In genomic region chr20:8807480-8808179, GRCh38 we compare ENCODE assay signal across 17 cellular contexts.
"Had no signal": no experiment of that assay in that cellular context is flagged by ENCODE, and none has a peak within 500 bp of the region (broad histone marks: within the 10 kb centered on the region; RNA-seq: fewer than 3 reads in every experiment).

No MANE protein-coding gene starts in this region.

- ATAC-seq: activated T-helper 17 cell treated with anti-CD3 and anti-CD28 coated beads, Interleukin-2, amount 50 U/mL, for 72 hours; left lung; stimulated activated naive CD8-positive, alpha-beta T cell treated with anti-CD3 and anti-CD28 coated beads, Interleukin-15, Interleukin-2, amounts not matched to agents 100 U/mL and 50 U/mL, for 24 hours had no signal

- H3K4me1 ChIP-seq: colonic mucosa, left lung, uterus had no signal

- H3K4me3 ChIP-seq: colonic mucosa, left lung, transverse colon, uterus had no signal

- H3K9me3 ChIP-seq: colonic mucosa, left lung, transverse colon, uterus had no signal

- H3K36me3 ChIP-seq: brain microvascular endothelial cell, colonic mucosa, left lung, transverse colon, uterus had no signal

- DNase-seq: activated CD4-positive, alpha-beta memory T cell treated with anti-CD3 and anti-CD28 coated beads, Interleukin-2, amount 10 ng/mL, durations not matched to agents 7 days and 5 days; activated CD4-positive, alpha-beta T cell treated with anti-CD3 and anti-CD28 coated beads for 48 hours; activated CD4-positive, CD25-positive, alpha-beta regulatory T cell; activated naive CD4-positive, alpha-beta T cell treated with Interleukin-2 at 50 U/mL for 16 hours; activated naive CD8-positive, alpha-beta T cell treated with anti-CD3 and anti-CD28 coated beads, Interleukin-2, amount 10 ng/mL, durations not matched to agents 7 days and 5 days; activated T-cell treated with anti-CD3 and anti-CD28 coated beads, Interleukin-2, amount 50 U/mL, for 1 hour; brain microvascular endothelial cell; central memory CD4-positive, alpha-beta T cell; left lung; occipital lobe; stimulated activated CD4-positive, alpha-beta T cell treated with anti-CD3 and anti-CD28 coated beads, Interleukin-2, amount 100 ng/mL, for 24 hours; stimulated activated naive CD8-positive, alpha-beta T cell treated with anti-CD3 and anti-CD28 coated beads, Interleukin-15, Interleukin-2, amounts not matched to agents 100 U/mL and 50 U/mL, for 24 hours; T-helper 2 cell; transverse colon; uterus had no signal

- H3K27me3 ChIP-seq: brain microvascular endothelial cell, colonic mucosa, left lung, transverse colon, uterus had no signal
